1 cellular context compared by ENCODE assay signal in genomic region chr16:29994613-29995329, GRCh38.
A peak's percentile ranks its signal among the peaks of the same experiment; 100 is the strongest.
TF ChIP-seq lines count a peak whose summit lies in the region.

No MANE protein-coding gene starts in this region.

TF ChIP-seq in HepG2, 621 proteins besides CTCF, POLR2A, EP300 and RAD21 (continued from another document):
- TF ChIP-seq ZNF598 (CRISPR knock-in tag; IDR thresholded peaks at IDR 0.05; ENCODE audit: borderline replicate concordance) (no peak), RBM39 (IDR thresholded peaks at IDR 0.05; ENCODE audit: low read depth, low read length, poor library complexity, severe bottlenecking) (no peak), TARDBP (CRISPR knock-in tag; IDR thresholded peaks at IDR 0.05) (no peak), ZNF34 (CRISPR knock-in tag; IDR thresholded peaks at IDR 0.05; ENCODE audit: borderline replicate concordance) (no peak), MED13 (CRISPR knock-in tag; IDR thresholded peaks at IDR 0.05) (no peak), ELF4 (CRISPR knock-in tag; IDR thresholded peaks at IDR 0.05; ENCODE audit: borderline replicate concordance) (no peak), ZSCAN29 (CRISPR knock-in tag; conservative IDR thresholded peaks at IDR 0.05) (no peak), USF2 (IDR thresholded peaks at IDR 0.05; ENCODE audit: low read depth, low read length) (no peak), USF2 (CRISPR knock-in tag; IDR thresholded peaks at IDR 0.05; ENCODE audit: borderline replicate concordance) (no peak), ZNF615 (CRISPR knock-in tag; IDR thresholded peaks at IDR 0.05; ENCODE audit: borderline replicate concordance) (0 out of 2 replicates have a peak, but pooled peaks have one; percentile 12), GZF1 (CRISPR knock-in tag; IDR thresholded peaks at IDR 0.05) (no peak), ATM (IDR thresholded peaks at IDR 0.05; ENCODE audit: borderline replicate concordance) (no peak), NFYB (CRISPR knock-in tag; IDR thresholded peaks at IDR 0.05) (no peak), NFIC (IDR thresholded peaks at IDR 0.05; ENCODE audit: low read length) (no peak), ZNF773 (CRISPR knock-in tag; IDR thresholded peaks at IDR 0.05; ENCODE audit: borderline replicate concordance) (no peak), ZNF343 (CRISPR knock-in tag; IDR thresholded peaks at IDR 0.05) (0 out of 2 replicates have a peak, but pooled peaks have one; percentile 19), FOXP4 (CRISPR knock-in tag; IDR thresholded peaks at IDR 0.05) (no peak), ZNF781 (CRISPR knock-in tag; IDR thresholded peaks at IDR 0.05; ENCODE audit: borderline replicate concordance, not compliant biosample characterization) (no peak), PCBP1 (IDR thresholded peaks at IDR 0.05; ENCODE audit: borderline replicate concordance, low read depth, low read length) (no peak), ATF7 (IDR thresholded peaks at IDR 0.05) (no peak), ATF7 (CRISPR knock-in tag; IDR thresholded peaks at IDR 0.05) (0 out of 2 replicates have a peak, but pooled peaks have one; percentile 54), KLF15 (CRISPR knock-in tag; IDR thresholded peaks at IDR 0.05; ENCODE audit: borderline replicate concordance) (no peak), ZNF839 (CRISPR knock-in tag; IDR thresholded peaks at IDR 0.05; ENCODE audit: borderline replicate concordance) (no peak), HOXA5 (CRISPR knock-in tag; IDR thresholded peaks at IDR 0.05) (no peak), ZNF678 (CRISPR knock-in tag; IDR thresholded peaks at IDR 0.05) (0 out of 2 replicates have a peak, but pooled peaks have one; percentile 59), BRF2 (CRISPR knock-in tag; IDR thresholded peaks at IDR 0.05) (no peak), ZNF616 (CRISPR knock-in tag; IDR thresholded peaks at IDR 0.05; ENCODE audit: low read depth) (no peak), NCOA1 (CRISPR knock-in tag; IDR thresholded peaks at IDR 0.05) (no peak), ZMAT5 (CRISPR knock-in tag; IDR thresholded peaks at IDR 0.05; ENCODE audit: borderline replicate concordance, low read depth) (no peak), MBNL3 (CRISPR knock-in tag; conservative IDR thresholded peaks at IDR 0.05) (no peak), SCMH1 (CRISPR knock-in tag; IDR thresholded peaks at IDR 0.05; ENCODE audit: borderline replicate concordance) (no peak), SAFB2 (CRISPR knock-in tag; IDR thresholded peaks at IDR 0.05; ENCODE audit: borderline replicate concordance, low read depth) (0 out of 2 replicates have a peak, but pooled peaks have one; percentile 5), ZNF552 (CRISPR knock-in tag; IDR thresholded peaks at IDR 0.05; ENCODE audit: borderline replicate concordance) (no peak), PAWR (CRISPR knock-in tag; IDR thresholded peaks at IDR 0.05; ENCODE audit: borderline replicate concordance) (0 out of 2 replicates have a peak, but pooled peaks have one; percentile 89), ZNF24 (IDR thresholded peaks at IDR 0.05) (no peak), SRSF4 (IDR thresholded peaks at IDR 0.05; ENCODE audit: low read depth, low read length, poor library complexity, severe bottlenecking) (no peak), RFXANK (CRISPR knock-in tag; IDR thresholded peaks at IDR 0.05) (no peak)
- TF ChIP-seq, protein P1, sequence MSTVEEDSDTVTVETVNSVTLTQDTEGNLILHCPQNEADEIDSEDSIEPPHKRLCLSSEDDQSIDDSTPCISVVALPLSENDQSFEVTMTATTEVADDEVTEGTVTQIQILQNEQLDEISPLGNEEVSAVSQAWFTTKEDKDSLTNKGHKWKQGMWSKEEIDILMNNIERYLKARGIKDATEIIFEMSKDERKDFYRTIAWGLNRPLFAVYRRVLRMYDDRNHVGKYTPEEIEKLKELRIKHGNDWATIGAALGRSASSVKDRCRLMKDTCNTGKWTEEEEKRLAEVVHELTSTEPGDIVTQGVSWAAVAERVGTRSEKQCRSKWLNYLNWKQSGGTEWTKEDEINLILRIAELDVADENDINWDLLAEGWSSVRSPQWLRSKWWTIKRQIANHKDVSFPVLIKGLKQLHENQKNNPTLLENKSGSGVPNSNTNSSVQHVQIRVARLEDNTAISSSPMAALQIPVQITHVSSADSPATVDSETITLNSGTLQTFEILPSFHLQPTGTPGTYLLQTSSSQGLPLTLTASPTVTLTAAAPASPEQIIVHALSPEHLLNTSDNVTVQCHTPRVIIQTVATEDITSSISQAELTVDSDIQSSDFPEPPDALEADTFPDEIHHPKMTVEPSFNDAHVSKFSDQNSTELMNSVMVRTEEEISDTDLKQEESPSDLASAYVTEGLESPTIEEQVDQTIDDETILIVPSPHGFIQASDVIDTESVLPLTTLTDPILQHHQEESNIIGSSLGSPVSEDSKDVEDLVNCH (CRISPR knock-in tag; IDR thresholded peaks at IDR 0.05) = no peak
- TF ChIP-seq, protein P2, sequence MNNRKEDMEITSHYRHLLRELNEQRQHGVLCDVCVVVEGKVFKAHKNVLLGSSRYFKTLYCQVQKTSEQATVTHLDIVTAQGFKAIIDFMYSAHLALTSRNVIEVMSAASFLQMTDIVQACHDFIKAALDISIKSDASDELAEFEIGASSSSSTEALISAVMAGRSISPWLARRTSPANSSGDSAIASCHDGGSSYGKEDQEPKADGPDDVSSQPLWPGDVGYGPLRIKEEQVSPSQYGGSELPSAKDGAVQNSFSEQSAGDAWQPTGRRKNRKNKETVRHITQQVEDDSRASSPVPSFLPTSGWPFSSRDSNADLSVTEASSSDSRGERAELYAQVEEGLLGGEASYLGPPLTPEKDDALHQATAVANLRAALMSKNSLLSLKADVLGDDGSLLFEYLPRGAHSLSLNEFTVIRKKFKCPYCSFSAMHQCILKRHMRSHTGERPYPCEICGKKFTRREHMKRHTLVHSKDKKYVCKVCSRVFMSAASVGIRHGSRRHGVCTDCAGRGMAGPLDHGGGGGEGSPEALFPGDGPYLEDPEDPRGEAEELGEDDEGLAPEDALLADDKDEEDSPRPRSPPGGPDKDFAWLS (CRISPR knock-in tag; IDR thresholded peaks at IDR 0.05; ENCODE audit: borderline replicate concordance) = peak; percentile 87; the same call in 1 of the 2 replicates
